ENCODE assay signal across 11 cellular contexts in the genomic region with DNA sequence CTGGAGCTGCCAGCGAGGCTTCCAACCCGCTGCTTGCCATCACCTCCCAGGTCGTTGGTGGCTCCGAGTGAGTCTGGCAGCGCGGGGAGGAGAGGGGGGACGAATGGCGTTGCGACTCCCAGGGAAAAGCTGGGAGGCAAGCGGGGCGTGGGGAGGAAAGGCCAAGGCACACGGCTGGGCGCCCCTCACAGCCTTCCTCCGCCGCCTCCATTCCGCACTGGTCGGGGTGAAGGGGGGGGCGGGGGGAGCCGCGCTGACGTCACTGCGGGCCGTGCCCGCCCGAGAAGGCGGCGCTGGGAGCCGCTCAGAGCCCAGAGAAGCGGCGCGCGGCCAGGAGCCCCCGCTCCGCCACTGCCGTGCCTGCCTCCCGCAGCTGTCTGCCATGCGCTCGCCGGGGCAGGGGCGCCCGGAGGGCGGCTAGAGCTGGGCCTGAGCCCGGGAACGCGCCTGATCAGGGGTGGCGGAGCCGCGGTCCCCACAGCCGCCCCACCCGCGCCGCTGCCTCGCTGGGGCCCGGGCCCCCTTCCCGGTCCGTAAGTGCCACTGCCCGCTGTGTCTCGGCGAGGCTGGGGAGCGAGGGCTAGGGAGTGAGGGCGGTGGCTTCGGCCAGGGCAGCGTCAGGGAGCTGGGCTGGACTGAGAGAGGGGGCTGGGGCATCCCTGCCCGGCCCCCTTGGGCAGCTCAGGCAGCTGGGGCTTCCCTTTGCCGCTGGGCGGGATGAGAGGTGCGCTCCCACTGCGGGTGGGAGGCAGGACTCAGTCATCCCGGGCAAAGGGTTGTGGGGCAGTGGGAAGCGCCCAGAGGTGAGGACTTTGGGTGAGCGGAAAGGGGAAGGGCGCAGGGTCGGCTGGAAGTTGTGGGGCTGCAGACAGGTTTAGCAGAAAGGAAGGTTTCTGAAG. TPM values are rescaled to one million over a fixed set of nuclear protein-coding genes. Genes with fewer than 3 reads are reported as not detected.
DNase-seq lines count a peak whose midpoint lies in the region; ATAC-seq lines count a peak whose summit lies in the region.
"Had no signal": no experiment of that assay in that cellular context is flagged by ENCODE, and none has a peak within 500 bp of the region (broad histone marks: within the 10 kb centered on the region; RNA-seq: fewer than 3 reads in every experiment).

No MANE protein-coding gene starts in this region.

- no peak overlapping the region for H3K4me3 ChIP-seq in skeletal muscle satellite cell (ENCODE audit: low read length)
- H3K4me3 ChIP-seq: SJSA1 had no signal

- H3K4me1 ChIP-seq in skeletal muscle satellite cell (ENCODE audit: control insufficient read depth, insufficient read depth, low read length): peaks cover 4% of the 10 kb centered on the region

- peak overlapping the region; percentile 6 for H3K4me2 ChIP-seq in skeletal muscle satellite cell (ENCODE audit: low read length)

- H3K27ac Mint-ChIP-seq in activated CD4-positive, alpha-beta T cell treated with anti-CD3 and anti-CD28 coated beads, Interleukin-2, amount 10 ng/mL, durations not matched to agents 24 days and 14 days: no peak overlapping the region
- no peak overlapping the region for H3K27ac Mint-ChIP-seq in activated CD8-positive, alpha-beta T cell treated with anti-CD3 and anti-CD28 coated beads, Interleukin-2, amount 10 ng/mL, durations not matched to agents 7 days and 5 days
- H3K27ac Mint-ChIP-seq: HFFc6 had no signal

- peaks cover 84% of the 10 kb centered on the region for H3K27me3 Mint-ChIP-seq in activated CD4-positive, alpha-beta T cell treated with anti-CD3 and anti-CD28 coated beads, Interleukin-2, amount 10 ng/mL, durations not matched to agents 24 days and 14 days
- peaks cover 83% of the 10 kb centered on the region for H3K27me3 Mint-ChIP-seq in activated CD8-positive, alpha-beta T cell treated with anti-CD3 and anti-CD28 coated beads, Interleukin-2, amount 10 ng/mL, durations not matched to agents 7 days and 5 days (ENCODE audit: low read depth)

- intact Hi-C loops in activated CD4-positive, alpha-beta T cell treated with anti-CD3 and anti-CD28 coated beads, Interleukin-2, amount 10 ng/mL, durations not matched to agents 24 days and 14 days (cut with micrococcal nuclease): no loop called here

- no peak overlapping the region for H3K4me3 Mint-ChIP-seq in activated CD4-positive, alpha-beta T cell treated with anti-CD3 and anti-CD28 coated beads, Interleukin-2, amount 10 ng/mL, durations not matched to agents 24 days and 14 days
- H3K4me3 Mint-ChIP-seq in activated CD8-positive, alpha-beta T cell treated with anti-CD3 and anti-CD28 coated beads, Interleukin-2, amount 10 ng/mL, durations not matched to agents 7 days and 5 days: no peak overlapping the region
- H3K4me3 Mint-ChIP-seq: HFFc6 had no signal

- peak overlapping the region; percentile 76 for H3K27ac ChIP-seq in caudate nucleus (ENCODE audit: low read depth, low read length)
- H3K27ac ChIP-seq: neutrophil, SJSA1 had no signal

- H3K9ac ChIP-seq in skeletal muscle satellite cell (ENCODE audit: low read depth, low read length): no peak overlapping the region

- H3K9me3 ChIP-seq in skeletal muscle satellite cell (replicated peaks; ENCODE audit: low read length): no peaks in the 10 kb centered on the region
- H3K9me3 ChIP-seq: neutrophil, SJSA1 had no signal

- H3K9me3 Mint-ChIP-seq in activated CD4-positive, alpha-beta T cell treated with anti-CD3 and anti-CD28 coated beads, Interleukin-2, amount 10 ng/mL, durations not matched to agents 24 days and 14 days: no peaks in the 10 kb centered on the region
- no peaks in the 10 kb centered on the region for H3K9me3 Mint-ChIP-seq in activated CD8-positive, alpha-beta T cell treated with anti-CD3 and anti-CD28 coated beads, Interleukin-2, amount 10 ng/mL, durations not matched to agents 7 days and 5 days (ENCODE audit: insufficient read depth)
- H3K9me3 Mint-ChIP-seq: HFFc6 had no signal

- peaks cover 94% of the 10 kb centered on the region for H3K27me3 ChIP-seq in skeletal muscle satellite cell (ENCODE audit: control insufficient read depth, insufficient read depth, low read length)

- no peak for ATAC-seq in activated CD8-positive, alpha-beta T cell treated with anti-CD3 and anti-CD28 coated beads, Interleukin-2, amount 10 ng/mL, durations not matched to agents 7 days and 5 days
- ATAC-seq in HG03175 (IDR thresholded peaks at IDR 0.05; ENCODE audit: unreplicated experiment): no peak

- CTCF ChIA-PET in activated CD8-positive, alpha-beta T cell treated with anti-CD3 and anti-CD28 coated beads, Interleukin-2, amount 10 ng/mL, durations not matched to agents 7 days and 5 days (lab: Charles Lee): interaction anchor here (1.7 to 10.0 kb wide), 3 partner anchors 38 to 110 kb away, joined by 6 to 163 read pairs (median 126); no protein-coding TSS in a partner anchor

- H3K36me3 Mint-ChIP-seq in activated CD4-positive, alpha-beta T cell treated with anti-CD3 and anti-CD28 coated beads, Interleukin-2, amount 10 ng/mL, durations not matched to agents 24 days and 14 days (ENCODE audit: low read depth): no peaks in the 10 kb centered on the region
- H3K36me3 Mint-ChIP-seq in activated CD8-positive, alpha-beta T cell treated with anti-CD3 and anti-CD28 coated beads, Interleukin-2, amount 10 ng/mL, durations not matched to agents 7 days and 5 days (ENCODE audit: low read depth): peaks cover 2% of the 10 kb centered on the region

- H3K36me3 ChIP-seq in skeletal muscle satellite cell (ENCODE audit: insufficient read depth, low read length): no peaks in the 10 kb centered on the region
- H3K36me3 ChIP-seq: neutrophil, SJSA1 had no signal

- DNase-seq in activated CD4-positive, alpha-beta T cell treated with anti-CD3 and anti-CD28 coated beads, Interleukin-2, amount 10 ng/mL, durations not matched to agents 24 days and 14 days: peak; percentile 53
- DNase-seq in activated CD4-positive, alpha-beta T cell treated with anti-CD3 and anti-CD28 coated beads for 48 hours: no peak
- DNase-seq in NCI-H2227 treated with DMSO at 0.1 percent for 48 hours (lab: John Stamatoyannopoulos, UW) (peak; percentile 51), caudate nucleus (lab: John Stamatoyannopoulos, UW) (peak in 50 of 61 donors; percentile 40 to 88 (median 64)), COLO829 (ENCODE audit: low spot score) (no peak)
- no peak for DNase-seq in activated CD8-positive, alpha-beta T cell treated with anti-CD3 and anti-CD28 coated beads, Interleukin-2, amount 10 ng/mL, durations not matched to agents 7 days and 5 days

- H3K4me1 Mint-ChIP-seq in activated CD4-positive, alpha-beta T cell treated with anti-CD3 and anti-CD28 coated beads, Interleukin-2, amount 10 ng/mL, durations not matched to agents 24 days and 14 days: peaks cover 9% of the 10 kb centered on the region
- peaks cover 17% of the 10 kb centered on the region for H3K4me1 Mint-ChIP-seq in activated CD8-positive, alpha-beta T cell treated with anti-CD3 and anti-CD28 coated beads, Interleukin-2, amount 10 ng/mL, durations not matched to agents 7 days and 5 days (ENCODE audit: low read depth)

- POLR2A ChIA-PET in activated CD8-positive, alpha-beta T cell treated with anti-CD3 and anti-CD28 coated beads, Interleukin-2, amount 10 ng/mL, durations not matched to agents 7 days and 5 days (lab: Charles Lee): no interaction called here

RNA-seq across cellular contexts. Expression of a gene that starts 27.8 kb away (rescaled TPM):
- total RNA-seq in activated CD4-positive, alpha-beta T cell treated with anti-CD3 and anti-CD28 coated beads, Interleukin-2, amount 10 ng/mL, durations not matched to agents 24 days and 14 days: 124 and 134 TPM in 2 replicates
- total RNA-seq in skeletal muscle satellite cell (2012; rRNA removed): 71.2 and 77.6 TPM in 2 replicates
- 100 to 1,000 TPM; 121 to 128 TPM for total RNA-seq in activated CD8-positive, alpha-beta T cell treated with anti-CD3 and anti-CD28 coated beads, Interleukin-2, amount 10 ng/mL, durations not matched to agents 7 days and 5 days

Comparison
In these comparisons a context has a peak if more than half of its experiments do, and no peak if none do; other contexts are left out.
1. DNase-seq: peak in activated CD4-positive, alpha-beta T cell treated with anti-CD3 and anti-CD28 coated beads, Interleukin-2, amount 10 ng/mL, durations not matched to agents 24 days and 14 days (single experiment), NCI-H2227 treated with DMSO at 0.1 percent for 48 hours (single experiment) and caudate nucleus (50 of 61); none in activated CD4-positive, alpha-beta T cell treated with anti-CD3 and anti-CD28 coated beads for 48 hours (single experiment), activated CD8-positive, alpha-beta T cell treated with anti-CD3 and anti-CD28 coated beads, Interleukin-2, amount 10 ng/mL, durations not matched to agents 7 days and 5 days (single experiment) and COLO829 (single experiment).